Comparison of ENCODE assay signal across 1 cellular context in the genomic region with DNA sequence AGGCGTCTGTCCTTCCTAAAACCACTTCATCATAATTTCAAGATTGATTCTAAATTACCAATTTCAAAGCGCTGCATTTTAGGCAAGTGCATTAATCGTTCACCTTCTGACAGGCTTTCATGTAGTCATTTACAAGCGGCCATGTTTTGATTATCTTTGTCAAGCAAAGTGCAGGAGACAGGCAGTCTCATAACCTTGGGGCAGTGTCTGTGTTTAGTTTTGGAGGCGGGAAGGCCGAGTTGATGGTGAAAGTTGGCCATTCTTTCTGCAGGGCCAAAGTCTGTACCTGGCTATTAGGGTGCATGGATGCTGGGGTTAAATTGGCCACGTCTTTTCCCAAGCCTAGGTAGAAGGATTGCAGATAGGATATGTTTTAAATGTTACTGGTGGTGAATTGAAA.
TF ChIP-seq lines count a peak whose summit lies in the region.

No MANE protein-coding gene starts in this region.

TF ChIP-seq in HCT116, 20 proteins besides CTCF, POLR2A, EP300 and RAD21 (continued from another document):
- TF ChIP-seq, protein P1, sequence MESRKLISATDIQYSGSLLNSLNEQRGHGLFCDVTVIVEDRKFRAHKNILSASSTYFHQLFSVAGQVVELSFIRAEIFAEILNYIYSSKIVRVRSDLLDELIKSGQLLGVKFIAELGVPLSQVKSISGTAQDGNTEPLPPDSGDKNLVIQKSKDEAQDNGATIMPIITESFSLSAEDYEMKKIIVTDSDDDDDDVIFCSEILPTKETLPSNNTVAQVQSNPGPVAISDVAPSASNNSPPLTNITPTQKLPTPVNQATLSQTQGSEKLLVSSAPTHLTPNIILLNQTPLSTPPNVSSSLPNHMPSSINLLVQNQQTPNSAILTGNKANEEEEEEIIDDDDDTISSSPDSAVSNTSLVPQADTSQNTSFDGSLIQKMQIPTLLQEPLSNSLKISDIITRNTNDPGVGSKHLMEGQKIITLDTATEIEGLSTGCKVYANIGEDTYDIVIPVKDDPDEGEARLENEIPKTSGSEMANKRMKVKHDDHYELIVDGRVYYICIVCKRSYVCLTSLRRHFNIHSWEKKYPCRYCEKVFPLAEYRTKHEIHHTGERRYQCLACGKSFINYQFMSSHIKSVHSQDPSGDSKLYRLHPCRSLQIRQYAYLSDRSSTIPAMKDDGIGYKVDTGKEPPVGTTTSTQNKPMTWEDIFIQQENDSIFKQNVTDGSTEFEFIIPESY (IDR thresholded peaks at IDR 0.05; ENCODE audit: extremely low read depth, insufficient replicate concordance, low read length): no peak
- TF ChIP-seq EZH2phosphoT487 (IDR thresholded peaks at IDR 0.05; ENCODE audit: borderline replicate concordance) (no peak), FOSL1 (IDR thresholded peaks at IDR 0.05; ENCODE audit: low read depth) (no peak), SIN3A (IDR thresholded peaks at IDR 0.05; ENCODE audit: low read depth) (no peak), EGR1 (IDR thresholded peaks at IDR 0.05; ENCODE audit: low read depth) (no peak), POLR2AphosphoS5 (IDR thresholded peaks at IDR 0.05; ENCODE audit: low read depth, low read length) (no peak)
- TF ChIP-seq, protein P2, sequence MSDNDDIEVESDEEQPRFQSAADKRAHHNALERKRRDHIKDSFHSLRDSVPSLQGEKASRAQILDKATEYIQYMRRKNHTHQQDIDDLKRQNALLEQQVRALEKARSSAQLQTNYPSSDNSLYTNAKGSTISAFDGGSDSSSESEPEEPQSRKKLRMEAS (IDR thresholded peaks at IDR 0.05): no peak
